Comparison of ENCODE assay signal across 1 cellular context in genomic region chr17:38624782-38625355, GRCh38.
TF ChIP-seq lines count a peak whose summit lies in the region.
"Not testable (repeated sequence)": the region's sequence is repeated elsewhere in the genome, so short reads cannot be mapped to it uniquely, and the experiment has no call there.

No MANE protein-coding gene starts in this region.

TF ChIP-seq in HepG2, 621 proteins besides CTCF, POLR2A, EP300 and RAD21:
- TF ChIP-seq GATAD2A (CRISPR knock-in tag; IDR thresholded peaks at IDR 0.05) (0 out of 2 replicates have a peak, but pooled peaks have one; percentile 17), ZNF121 (CRISPR knock-in tag; IDR thresholded peaks at IDR 0.05) (peak; percentile 76), FOXP1 (IDR thresholded peaks at IDR 0.05) (peak; percentile 24), FOXP1 (CRISPR knock-in tag; IDR thresholded peaks at IDR 0.05) (peak; percentile 36; the same call in 1 of the 2 replicates), CEBPB (IDR thresholded peaks at IDR 0.05; ENCODE audit: borderline replicate concordance, low read depth, low read length) (peak; percentile 67), CEBPG (CRISPR knock-in tag; IDR thresholded peaks at IDR 0.05) (peak; percentile 59), ZNF501 (CRISPR knock-in tag; IDR thresholded peaks at IDR 0.05) (0 out of 2 replicates have a peak, but pooled peaks have one; percentile 26), TCF12 (CRISPR knock-in tag; IDR thresholded peaks at IDR 0.05) (0 out of 2 replicates have a peak, but pooled peaks have one; percentile 26), GABPB1 (CRISPR knock-in tag; IDR thresholded peaks at IDR 0.05) (0 out of 2 replicates have a peak, but pooled peaks have one; percentile 20)
- TF ChIP-seq, protein P1, sequence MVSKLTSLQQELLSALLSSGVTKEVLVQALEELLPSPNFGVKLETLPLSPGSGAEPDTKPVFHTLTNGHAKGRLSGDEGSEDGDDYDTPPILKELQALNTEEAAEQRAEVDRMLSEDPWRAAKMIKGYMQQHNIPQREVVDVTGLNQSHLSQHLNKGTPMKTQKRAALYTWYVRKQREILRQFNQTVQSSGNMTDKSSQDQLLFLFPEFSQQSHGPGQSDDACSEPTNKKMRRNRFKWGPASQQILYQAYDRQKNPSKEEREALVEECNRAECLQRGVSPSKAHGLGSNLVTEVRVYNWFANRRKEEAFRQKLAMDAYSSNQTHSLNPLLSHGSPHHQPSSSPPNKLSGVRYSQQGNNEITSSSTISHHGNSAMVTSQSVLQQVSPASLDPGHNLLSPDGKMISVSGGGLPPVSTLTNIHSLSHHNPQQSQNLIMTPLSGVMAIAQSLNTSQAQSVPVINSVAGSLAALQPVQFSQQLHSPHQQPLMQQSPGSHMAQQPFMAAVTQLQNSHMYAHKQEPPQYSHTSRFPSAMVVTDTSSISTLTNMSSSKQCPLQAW (CRISPR knock-in tag; IDR thresholded peaks at IDR 0.05): 0 out of 2 replicates have a peak, but pooled peaks have one; percentile 19
- not testable (repeated sequence) for TF ChIP-seq TCF12 (IDR thresholded peaks at IDR 0.05)
- TF ChIP-seq, protein P2, sequence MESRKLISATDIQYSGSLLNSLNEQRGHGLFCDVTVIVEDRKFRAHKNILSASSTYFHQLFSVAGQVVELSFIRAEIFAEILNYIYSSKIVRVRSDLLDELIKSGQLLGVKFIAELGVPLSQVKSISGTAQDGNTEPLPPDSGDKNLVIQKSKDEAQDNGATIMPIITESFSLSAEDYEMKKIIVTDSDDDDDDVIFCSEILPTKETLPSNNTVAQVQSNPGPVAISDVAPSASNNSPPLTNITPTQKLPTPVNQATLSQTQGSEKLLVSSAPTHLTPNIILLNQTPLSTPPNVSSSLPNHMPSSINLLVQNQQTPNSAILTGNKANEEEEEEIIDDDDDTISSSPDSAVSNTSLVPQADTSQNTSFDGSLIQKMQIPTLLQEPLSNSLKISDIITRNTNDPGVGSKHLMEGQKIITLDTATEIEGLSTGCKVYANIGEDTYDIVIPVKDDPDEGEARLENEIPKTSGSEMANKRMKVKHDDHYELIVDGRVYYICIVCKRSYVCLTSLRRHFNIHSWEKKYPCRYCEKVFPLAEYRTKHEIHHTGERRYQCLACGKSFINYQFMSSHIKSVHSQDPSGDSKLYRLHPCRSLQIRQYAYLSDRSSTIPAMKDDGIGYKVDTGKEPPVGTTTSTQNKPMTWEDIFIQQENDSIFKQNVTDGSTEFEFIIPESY (CRISPR knock-in tag; IDR thresholded peaks at IDR 0.05): peak; percentile 8; the same call in 1 of the 2 replicates
- TF ChIP-seq, protein P3, sequence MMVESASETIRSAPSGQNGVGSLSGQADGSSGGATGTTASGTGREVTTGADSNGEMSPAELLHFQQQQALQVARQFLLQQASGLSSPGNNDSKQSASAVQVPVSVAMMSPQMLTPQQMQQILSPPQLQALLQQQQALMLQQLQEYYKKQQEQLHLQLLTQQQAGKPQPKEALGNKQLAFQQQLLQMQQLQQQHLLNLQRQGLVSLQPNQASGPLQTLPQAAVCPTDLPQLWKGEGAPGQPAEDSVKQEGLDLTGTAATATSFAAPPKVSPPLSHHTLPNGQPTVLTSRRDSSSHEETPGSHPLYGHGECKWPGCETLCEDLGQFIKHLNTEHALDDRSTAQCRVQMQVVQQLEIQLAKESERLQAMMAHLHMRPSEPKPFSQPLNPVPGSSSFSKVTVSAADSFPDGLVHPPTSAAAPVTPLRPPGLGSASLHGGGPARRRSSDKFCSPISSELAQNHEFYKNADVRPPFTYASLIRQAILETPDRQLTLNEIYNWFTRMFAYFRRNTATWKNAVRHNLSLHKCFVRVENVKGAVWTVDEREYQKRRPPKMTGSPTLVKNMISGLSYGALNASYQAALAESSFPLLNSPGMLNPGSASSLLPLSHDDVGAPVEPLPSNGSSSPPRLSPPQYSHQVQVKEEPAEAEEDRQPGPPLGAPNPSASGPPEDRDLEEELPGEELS (CRISPR knock-in tag; IDR thresholded peaks at IDR 0.05): peak; percentile 52; the same call in 1 of the 2 replicates
TF ChIP-seq in HepG2: peak in this region for 11; not testable (repeated sequence) for 610.
